In the genomic region with DNA sequence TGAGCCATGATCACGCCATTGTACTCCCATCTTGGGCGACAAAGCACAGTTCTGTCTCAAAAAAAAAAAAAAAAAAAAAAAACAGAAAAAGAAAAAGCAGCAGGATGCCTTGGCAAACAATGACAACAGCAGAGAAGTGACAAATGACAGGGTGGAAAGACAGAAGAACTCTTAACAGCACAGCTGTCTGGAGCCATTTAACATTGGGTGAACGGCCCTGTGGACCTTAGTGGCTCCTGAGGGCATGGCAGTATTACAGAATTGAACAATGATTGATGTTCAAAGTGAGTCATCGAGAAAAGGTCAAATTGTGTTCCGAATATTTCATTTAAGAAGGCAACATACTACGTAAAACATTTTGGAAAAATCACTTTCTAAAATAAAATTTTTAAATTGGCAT, we compare ENCODE assay signal across 33 cellular contexts. TPM values are rescaled to one million over a fixed set of nuclear protein-coding genes. Genes with fewer than 3 reads are reported as not detected.
"Had no signal": no experiment of that assay in that cellular context is flagged by ENCODE, and none has a peak within 500 bp of the region (broad histone marks: within the 10 kb centered on the region; RNA-seq: fewer than 3 reads in every experiment).

No MANE protein-coding gene starts in this region.

- H3K27ac Mint-ChIP-seq: activated naive CD8-positive, alpha-beta T cell; activated T-cell treated with anti-CD3 and anti-CD28 coated beads, Interleukin-2, amount 50 U/mL, for 72 hours; brain; effector memory CD8-positive, alpha-beta T cell; nephron had no signal

- H3K27ac ChIP-seq: ascending aorta, cardiac muscle cell, gastroesophageal sphincter, hepatocyte, ovary, prostate gland, skin epidermis, testis, transverse colon had no signal

- H2AFZ ChIP-seq: hepatocyte had no signal

- H3K4me3 Mint-ChIP-seq: activated naive CD8-positive, alpha-beta T cell; activated T-cell treated with anti-CD3 and anti-CD28 coated beads, Interleukin-2, amount 50 U/mL, for 72 hours; brain; effector memory CD8-positive, alpha-beta T cell; nephron had no signal

- H3K4me2 ChIP-seq: hepatocyte had no signal

- H3K36me3 Mint-ChIP-seq: brain had no signal

- H3K27me3 ChIP-seq: ascending aorta, cardiac muscle cell, gastroesophageal sphincter, hepatocyte, ovary, testis, transverse colon had no signal

- ATAC-seq: effector memory CD8-positive, alpha-beta T cell; gastroesophageal sphincter; left cardiac atrium; left ventricle myocardium superior; sciatic nerve had no signal

- H3K36me3 ChIP-seq: ascending aorta, cardiac muscle cell, gastroesophageal sphincter, ovary, prostate gland, transverse colon had no signal

- H3K4me1 ChIP-seq: ascending aorta, prostate gland, testis had no signal

- H3K4me3 ChIP-seq: ascending aorta, cardiac muscle cell, gastroesophageal sphincter, hepatocyte, mucosa of descending colon, ovary, prostate gland, skin epidermis, testis, transverse colon had no signal

- H3K9me3 ChIP-seq: ascending aorta, ovary, prostate gland, testis had no signal

- H3K4me1 Mint-ChIP-seq: nephron had no signal

- H3K79me2 ChIP-seq: hepatocyte had no signal

- H3K9me3 Mint-ChIP-seq: effector memory CD8-positive, alpha-beta T cell had no signal

- DNase-seq: activated CD4-positive, alpha-beta T cell treated with anti-CD3 and anti-CD28 coated beads for 4 hours; activated CD4-positive, alpha-beta T cell treated with anti-CD3 and anti-CD28 coated beads, Interleukin-2, amount 50 U/mL, for 4 hours; activated effector memory CD4-positive, alpha-beta T cell treated with Interleukin-2 at 50 U/mL for 16 hours; activated naive CD4-positive, alpha-beta T cell treated with Interleukin-2 at 50 U/mL for 16 hours; activated T-cell treated with anti-CD3 and anti-CD28 coated beads for 4 hours; activated T-cell treated with anti-CD3 and anti-CD28 coated beads, Interleukin-2, amount 50 U/mL, for 72 hours; cortex of kidney; effector memory CD8-positive, alpha-beta T cell; left cardiac atrium; left ventricle myocardium superior; mucosa of descending colon; ovary; retina; stimulated activated CD4-positive, alpha-beta T cell treated with anti-CD3 and anti-CD28 coated beads, Interleukin-12 subunit alpha, Interleukin-12 subunit beta, amount 100 ng/mL, for 4 hours; stimulated activated CD4-positive, alpha-beta T cell treated with anti-CD3 and anti-CD28 coated beads, Interleukin-4, amount 100 ng/mL, for 1 hour; stimulated activated naive CD8-positive, alpha-beta T cell treated with anti-CD3 and anti-CD28 coated beads, Interleukin-15, Interleukin-2, amounts not matched to agents 100 U/mL and 50 U/mL, for 24 hours; testis; transverse colon had no signal

RNA-seq across cellular contexts. Expression of a gene that starts 29.9 kb away (rescaled TPM):
- total RNA-seq: activated T-cell treated with anti-CD3 and anti-CD28 coated beads, Interleukin-2, amount 50 U/mL, for 72 hours; ascending aorta; cardiac muscle cell; cerebellum; fibroblast of lung; fibroblast of villous mesenchyme; gastroesophageal sphincter; hepatocyte; left cardiac atrium; left ventricle myocardium superior; lung microvascular endothelial cell; sciatic nerve; urinary bladder had no signal
